1 cellular context compared by ENCODE assay signal in the genomic region with DNA sequence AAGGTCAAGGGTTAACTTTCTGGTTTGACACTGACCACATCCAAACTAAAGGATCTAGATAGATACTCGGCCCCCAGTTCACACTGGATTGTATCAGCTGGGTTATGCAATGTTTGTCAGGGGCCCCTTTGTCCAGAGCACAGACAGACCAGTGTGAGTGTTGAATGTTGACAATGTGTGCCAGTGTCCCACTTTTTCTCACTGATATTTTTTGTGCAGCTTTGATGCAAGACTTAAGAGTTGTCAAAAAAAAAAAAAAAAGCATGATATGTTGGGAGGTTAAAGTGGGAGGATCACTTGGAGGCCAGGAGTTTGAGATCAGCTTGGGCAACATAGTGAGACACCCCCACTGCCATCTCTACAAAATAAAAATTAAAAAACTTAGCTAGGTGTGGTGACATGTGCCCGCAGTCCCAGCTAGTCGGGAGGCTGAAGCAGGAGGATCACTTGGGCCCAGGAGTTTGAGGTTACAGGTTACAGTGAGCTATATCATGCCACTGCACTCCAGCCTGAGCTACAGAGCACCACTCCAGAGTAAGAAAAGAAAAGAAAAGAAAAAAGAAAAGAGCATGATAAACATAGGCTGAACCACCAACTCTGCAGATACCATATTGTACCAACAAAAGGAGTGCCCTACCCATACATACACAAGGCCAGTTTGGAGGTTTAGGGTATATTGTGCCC.
A peak's percentile ranks its signal among the peaks of the same experiment; 100 is the strongest.
TF ChIP-seq lines count a peak whose summit lies in the region.

No MANE protein-coding gene starts in this region.

TF ChIP-seq in HepG2, 621 proteins besides CTCF, POLR2A, EP300 and RAD21 (continued from another document and continues in another):
- TF ChIP-seq, protein P1, sequence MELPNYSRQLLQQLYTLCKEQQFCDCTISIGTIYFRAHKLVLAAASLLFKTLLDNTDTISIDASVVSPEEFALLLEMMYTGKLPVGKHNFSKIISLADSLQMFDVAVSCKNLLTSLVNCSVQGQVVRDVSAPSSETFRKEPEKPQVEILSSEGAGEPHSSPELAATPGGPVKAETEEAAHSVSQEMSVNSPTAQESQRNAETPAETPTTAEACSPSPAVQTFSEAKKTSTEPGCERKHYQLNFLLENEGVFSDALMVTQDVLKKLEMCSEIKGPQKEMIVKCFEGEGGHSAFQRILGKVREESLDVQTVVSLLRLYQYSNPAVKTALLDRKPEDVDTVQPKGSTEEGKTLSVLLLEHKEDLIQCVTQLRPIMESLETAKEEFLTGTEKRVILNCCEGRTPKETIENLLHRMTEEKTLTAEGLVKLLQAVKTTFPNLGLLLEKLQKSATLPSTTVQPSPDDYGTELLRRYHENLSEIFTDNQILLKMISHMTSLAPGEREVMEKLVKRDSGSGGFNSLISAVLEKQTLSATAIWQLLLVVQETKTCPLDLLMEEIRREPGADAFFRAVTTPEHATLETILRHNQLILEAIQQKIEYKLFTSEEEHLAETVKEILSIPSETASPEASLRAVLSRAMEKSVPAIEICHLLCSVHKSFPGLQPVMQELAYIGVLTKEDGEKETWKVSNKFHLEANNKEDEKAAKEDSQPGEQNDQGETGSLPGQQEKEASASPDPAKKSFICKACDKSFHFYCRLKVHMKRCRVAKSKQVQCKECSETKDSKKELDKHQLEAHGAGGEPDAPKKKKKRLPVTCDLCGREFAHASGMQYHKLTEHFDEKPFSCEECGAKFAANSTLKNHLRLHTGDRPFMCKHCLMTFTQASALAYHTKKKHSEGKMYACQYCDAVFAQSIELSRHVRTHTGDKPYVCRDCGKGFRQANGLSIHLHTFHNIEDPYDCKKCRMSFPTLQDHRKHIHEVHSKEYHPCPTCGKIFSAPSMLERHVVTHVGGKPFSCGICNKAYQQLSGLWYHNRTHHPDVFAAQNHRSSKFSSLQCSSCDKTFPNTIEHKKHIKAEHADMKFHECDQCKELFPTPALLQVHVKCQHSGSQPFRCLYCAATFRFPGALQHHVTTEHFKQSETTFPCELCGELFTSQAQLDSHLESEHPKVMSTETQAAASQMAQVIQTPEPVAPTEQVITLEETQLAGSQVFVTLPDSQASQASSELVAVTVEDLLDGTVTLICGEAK (IDR thresholded peaks at IDR 0.05): no peak
- TF ChIP-seq, protein P1 (CRISPR knock-in tag; IDR thresholded peaks at IDR 0.05): peak; percentile 77; the same call in 1 of the 2 replicates
- TF ChIP-seq ATF4 (CRISPR knock-in tag; IDR thresholded peaks at IDR 0.05) (peak in 1 of 2 experiments; percentile 91; a peak in 2 of 4 replicates), MEF2D (CRISPR knock-in tag; IDR thresholded peaks at IDR 0.05) (no peak), GATA4 (IDR thresholded peaks at IDR 0.05; ENCODE audit: borderline replicate concordance, low read depth) (peak; percentile 80; the same call in 1 of the 2 replicates), SMYD3 (CRISPR knock-in tag; IDR thresholded peaks at IDR 0.05) (no peak), TCF12 (IDR thresholded peaks at IDR 0.05) (no peak), TCF12 (CRISPR knock-in tag; IDR thresholded peaks at IDR 0.05) (peak; percentile 86; the same call in 1 of the 2 replicates), KAT8 (CRISPR knock-in tag; IDR thresholded peaks at IDR 0.05) (peak; percentile 42; the same call in 1 of the 2 replicates), CHCHD3 (CRISPR knock-in tag; IDR thresholded peaks at IDR 0.05) (no peak), ZNF33A (CRISPR knock-in tag; IDR thresholded peaks at IDR 0.05; ENCODE audit: borderline replicate concordance) (no peak), ATRX (CRISPR knock-in tag; IDR thresholded peaks at IDR 0.05; ENCODE audit: borderline replicate concordance) (no peak), ZNF432 (CRISPR knock-in tag; IDR thresholded peaks at IDR 0.05; ENCODE audit: borderline replicate concordance) (no peak), SP140L (CRISPR knock-in tag; IDR thresholded peaks at IDR 0.05; ENCODE audit: borderline replicate concordance) (0 out of 2 replicates have a peak, but pooled peaks have one; percentile 44), IRF2 (CRISPR knock-in tag; IDR thresholded peaks at IDR 0.05) (peak; percentile 78; the same call in 1 of the 2 replicates), HDAC1 (CRISPR knock-in tag; IDR thresholded peaks at IDR 0.05) (peak; percentile 63; the same call in 1 of the 2 replicates), XRCC5 (optimal IDR thresholded peaks at IDR 0.05; ENCODE audit: low read length) (no peak), PHF5A (CRISPR knock-in tag; IDR thresholded peaks at IDR 0.05; ENCODE audit: low read depth, unreplicated experiment) (no peak), SP5 (CRISPR knock-in tag; IDR thresholded peaks at IDR 0.05; ENCODE audit: borderline replicate concordance, low read depth) (peak; percentile 76), ZNF382 (CRISPR knock-in tag; IDR thresholded peaks at IDR 0.05; ENCODE audit: borderline replicate concordance) (no peak), KDM5A (IDR thresholded peaks at IDR 0.05; ENCODE audit: borderline replicate concordance, low read length) (no peak), ZNF3 (CRISPR knock-in tag; IDR thresholded peaks at IDR 0.05) (peak; percentile 40; the same call in 1 of the 2 replicates), RORA (CRISPR knock-in tag; IDR thresholded peaks at IDR 0.05) (no peak; the same call in 1 of the 2 replicates), SIX1 (CRISPR knock-in tag; IDR thresholded peaks at IDR 0.05; ENCODE audit: borderline replicate concordance) (peak; percentile 68; the same call in 1 of the 2 replicates), HMG20A (CRISPR knock-in tag; IDR thresholded peaks at IDR 0.05; ENCODE audit: borderline replicate concordance) (peak; percentile 91), REL (CRISPR knock-in tag; conservative IDR thresholded peaks at IDR 0.05) (no peak), ZNF451 (CRISPR knock-in tag; IDR thresholded peaks at IDR 0.05) (no peak), GABPA (IDR thresholded peaks at IDR 0.05; ENCODE audit: low read depth, low read length) (no peak), GABPA (CRISPR knock-in tag; IDR thresholded peaks at IDR 0.05; ENCODE audit: low read depth) (no peak), TMF1 (CRISPR knock-in tag; IDR thresholded peaks at IDR 0.05; ENCODE audit: low read depth) (no peak), ZNF143 (CRISPR knock-in tag; IDR thresholded peaks at IDR 0.05) (no peak), ZNF337 (CRISPR knock-in tag; IDR thresholded peaks at IDR 0.05; ENCODE audit: borderline replicate concordance, low read depth) (no peak; the same call in 1 of the 2 replicates), ZSCAN22 (CRISPR knock-in tag; IDR thresholded peaks at IDR 0.05) (no peak), ZNF746 (CRISPR knock-in tag; IDR thresholded peaks at IDR 0.05) (no peak; the same call in 1 of the 2 replicates), HMG20B (CRISPR knock-in tag; conservative IDR thresholded peaks at IDR 0.05) (peak; percentile 91)
- TF ChIP-seq, protein P2, sequence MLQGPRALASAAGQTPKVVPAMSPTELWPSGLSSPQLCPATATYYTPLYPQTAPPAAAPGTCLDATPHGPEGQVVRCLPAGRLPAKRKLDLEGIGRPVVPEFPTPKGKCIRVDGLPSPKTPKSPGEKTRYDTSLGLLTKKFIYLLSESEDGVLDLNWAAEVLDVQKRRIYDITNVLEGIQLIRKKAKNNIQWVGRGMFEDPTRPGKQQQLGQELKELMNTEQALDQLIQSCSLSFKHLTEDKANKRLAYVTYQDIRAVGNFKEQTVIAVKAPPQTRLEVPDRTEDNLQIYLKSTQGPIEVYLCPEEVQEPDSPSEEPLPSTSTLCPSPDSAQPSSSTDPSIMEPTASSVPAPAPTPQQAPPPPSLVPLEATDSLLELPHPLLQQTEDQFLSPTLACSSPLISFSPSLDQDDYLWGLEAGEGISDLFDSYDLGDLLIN (CRISPR knock-in tag; IDR thresholded peaks at IDR 0.05; ENCODE audit: borderline replicate concordance): no peak
- TF ChIP-seq, protein P3, sequence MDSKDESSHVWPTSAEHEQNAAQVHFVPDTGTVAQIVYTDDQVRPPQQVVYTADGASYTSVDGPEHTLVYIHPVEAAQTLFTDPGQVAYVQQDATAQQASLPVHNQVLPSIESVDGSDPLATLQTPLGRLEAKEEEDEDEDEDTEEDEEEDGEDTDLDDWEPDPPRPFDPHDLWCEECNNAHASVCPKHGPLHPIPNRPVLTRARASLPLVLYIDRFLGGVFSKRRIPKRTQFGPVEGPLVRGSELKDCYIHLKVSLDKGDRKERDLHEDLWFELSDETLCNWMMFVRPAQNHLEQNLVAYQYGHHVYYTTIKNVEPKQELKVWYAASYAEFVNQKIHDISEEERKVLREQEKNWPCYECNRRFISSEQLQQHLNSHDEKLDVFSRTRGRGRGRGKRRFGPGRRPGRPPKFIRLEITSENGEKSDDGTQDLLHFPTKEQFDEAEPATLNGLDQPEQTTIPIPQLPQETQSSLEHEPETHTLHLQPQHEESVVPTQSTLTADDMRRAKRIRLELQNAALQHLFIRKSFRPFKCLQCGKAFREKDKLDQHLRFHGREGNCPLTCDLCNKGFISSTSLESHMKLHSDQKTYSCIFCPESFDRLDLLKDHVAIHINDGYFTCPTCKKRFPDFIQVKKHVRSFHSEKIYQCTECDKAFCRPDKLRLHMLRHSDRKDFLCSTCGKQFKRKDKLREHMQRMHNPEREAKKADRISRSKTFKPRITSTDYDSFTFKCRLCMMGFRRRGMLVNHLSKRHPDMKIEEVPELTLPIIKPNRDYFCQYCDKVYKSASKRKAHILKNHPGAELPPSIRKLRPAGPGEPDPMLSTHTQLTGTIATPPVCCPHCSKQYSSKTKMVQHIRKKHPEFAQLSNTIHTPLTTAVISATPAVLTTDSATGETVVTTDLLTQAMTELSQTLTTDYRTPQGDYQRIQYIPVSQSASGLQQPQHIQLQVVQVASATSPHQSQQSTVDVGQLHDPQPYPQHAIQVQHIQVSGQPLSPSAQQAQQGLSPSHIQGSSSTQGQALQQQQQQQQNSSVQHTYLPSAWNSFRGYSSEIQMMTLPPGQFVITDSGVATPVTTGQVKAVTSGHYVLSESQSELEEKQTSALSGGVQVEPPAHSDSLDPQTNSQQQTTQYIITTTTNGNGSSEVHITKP (CRISPR knock-in tag; IDR thresholded peaks at IDR 0.05; ENCODE audit: low read depth): no peak
- TF ChIP-seq, protein P4, sequence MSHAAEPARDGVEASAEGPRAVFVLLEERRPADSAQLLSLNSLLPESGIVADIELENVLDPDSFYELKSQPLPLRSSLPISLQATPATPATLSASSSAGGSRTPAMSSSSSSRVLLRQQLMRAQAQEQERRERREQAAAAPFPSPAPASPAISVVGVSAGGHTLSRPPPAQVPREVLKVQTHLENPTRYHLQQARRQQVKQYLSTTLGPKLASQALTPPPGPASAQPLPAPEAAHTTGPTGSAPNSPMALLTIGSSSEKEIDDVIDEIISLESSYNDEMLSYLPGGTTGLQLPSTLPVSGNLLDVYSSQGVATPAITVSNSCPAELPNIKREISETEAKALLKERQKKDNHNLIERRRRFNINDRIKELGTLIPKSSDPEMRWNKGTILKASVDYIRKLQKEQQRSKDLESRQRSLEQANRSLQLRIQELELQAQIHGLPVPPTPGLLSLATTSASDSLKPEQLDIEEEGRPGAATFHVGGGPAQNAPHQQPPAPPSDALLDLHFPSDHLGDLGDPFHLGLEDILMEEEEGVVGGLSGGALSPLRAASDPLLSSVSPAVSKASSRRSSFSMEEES (CRISPR knock-in tag; IDR thresholded peaks at IDR 0.05): peak; percentile 54; the same call in 1 of the 2 replicates
- TF ChIP-seq, protein P5, sequence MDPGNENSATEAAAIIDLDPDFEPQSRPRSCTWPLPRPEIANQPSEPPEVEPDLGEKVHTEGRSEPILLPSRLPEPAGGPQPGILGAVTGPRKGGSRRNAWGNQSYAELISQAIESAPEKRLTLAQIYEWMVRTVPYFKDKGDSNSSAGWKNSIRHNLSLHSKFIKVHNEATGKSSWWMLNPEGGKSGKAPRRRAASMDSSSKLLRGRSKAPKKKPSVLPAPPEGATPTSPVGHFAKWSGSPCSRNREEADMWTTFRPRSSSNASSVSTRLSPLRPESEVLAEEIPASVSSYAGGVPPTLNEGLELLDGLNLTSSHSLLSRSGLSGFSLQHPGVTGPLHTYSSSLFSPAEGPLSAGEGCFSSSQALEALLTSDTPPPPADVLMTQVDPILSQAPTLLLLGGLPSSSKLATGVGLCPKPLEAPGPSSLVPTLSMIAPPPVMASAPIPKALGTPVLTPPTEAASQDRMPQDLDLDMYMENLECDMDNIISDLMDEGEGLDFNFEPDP (CRISPR knock-in tag; conservative IDR thresholded peaks at IDR 0.05): no peak
